1 cellular context compared by ENCODE assay signal in genomic region chr17:57096472-57097198, GRCh38.
TF ChIP-seq lines count a peak whose summit lies in the region.

No MANE protein-coding gene starts in this region.

TF ChIP-seq in GM12878, 131 proteins besides CTCF, POLR2A, EP300 and RAD21:
- no peak for TF ChIP-seq BCL3 (IDR thresholded peaks at IDR 0.05; ENCODE audit: borderline replicate concordance, insufficient read depth, low read depth, low read length, poor library complexity, severe bottlenecking)
- TF ChIP-seq GATAD2B (conservative IDR thresholded peaks at IDR 0.05; ENCODE audit: low read depth): no peak
- no peak for TF ChIP-seq ZBTB11 (CRISPR knock-in tag; IDR thresholded peaks at IDR 0.05)
- no peak for TF ChIP-seq MEF2A (IDR thresholded peaks at IDR 0.05; ENCODE audit: insufficient read depth, low read depth, low read length)
- no peak for TF ChIP-seq USF2 (IDR thresholded peaks at IDR 0.05; ENCODE audit: borderline replicate concordance, low read depth, low read length)
- TF ChIP-seq BCL11A (IDR thresholded peaks at IDR 0.05; ENCODE audit: low read depth, low read length): no peak
- TF ChIP-seq KLF5 (IDR thresholded peaks at IDR 0.05; ENCODE audit: partially characterized antibody): no peak
- no peak for TF ChIP-seq BHLHE40 (IDR thresholded peaks at IDR 0.05; ENCODE audit: borderline replicate concordance in 1 of 2, low read depth in 2 of 2, low read length in 1 of 2)
- TF ChIP-seq NFYA (IDR thresholded peaks at IDR 0.05; ENCODE audit: borderline replicate concordance, low read depth, low read length): no peak
- TF ChIP-seq BMI1 (IDR thresholded peaks at IDR 0.05; ENCODE audit: borderline replicate concordance): no peak
- no peak for TF ChIP-seq ZSCAN29 (IDR thresholded peaks at IDR 0.05)
- no peak for TF ChIP-seq TARDBP (IDR thresholded peaks at IDR 0.05; ENCODE audit: borderline replicate concordance)
